Comparison of ENCODE assay signal across 18 cellular contexts in the genomic region with DNA sequence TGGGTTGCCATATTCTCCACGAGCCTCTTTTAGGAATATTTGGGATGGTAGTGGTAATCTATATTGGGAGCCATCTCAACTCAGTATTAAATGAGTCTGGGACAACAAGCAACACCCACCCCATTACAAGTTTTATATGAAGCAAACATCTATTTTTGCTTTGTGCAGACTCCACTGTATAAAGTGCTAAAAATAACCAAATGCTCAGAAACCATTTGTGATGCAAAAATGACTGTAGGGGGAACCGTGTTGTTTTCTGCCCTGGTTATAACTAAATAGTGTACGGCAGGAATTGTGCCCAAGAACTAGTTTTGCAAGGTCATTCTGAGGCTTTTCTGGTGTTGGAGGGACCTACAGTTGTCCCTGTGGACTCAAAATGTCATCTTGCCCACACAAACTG.
DNase-seq lines count a peak whose midpoint lies in the region; ATAC-seq and TF ChIP-seq lines count a peak whose summit lies in the region.
"Had no signal": no experiment of that assay in that cellular context is flagged by ENCODE, and none has a peak within 500 bp of the region (broad histone marks: within the 10 kb centered on the region; RNA-seq: fewer than 3 reads in every experiment).

No MANE protein-coding gene starts in this region.

- H3K4me1 ChIP-seq in CD8-positive, alpha-beta T cell (ENCODE audit: insufficient read depth, low read length), result peaks cover 6% of the 10 kb centered on the region
- peaks cover 24% of the 10 kb centered on the region for H3K4me1 ChIP-seq in hepatocyte (ENCODE audit: insufficient read depth)
- H3K4me1 ChIP-seq in left lung, result peaks cover 15 to 37% of the 10 kb centered on the region in 2 donors
- H3K4me1 ChIP-seq: body of pancreas had no signal

- no peaks in the 10 kb centered on the region for H3K9me3 Mint-ChIP-seq in CD8-positive, alpha-beta T cell
- no peaks in the 10 kb centered on the region for H3K9me3 Mint-ChIP-seq in activated naive CD8-positive, alpha-beta T cell treated with anti-CD3 and anti-CD28 coated beads, Interleukin-2, amount 50 U/mL, for 24 hours
- no peaks in the 10 kb centered on the region for H3K9me3 Mint-ChIP-seq in stimulated activated memory B cell treated with anti-CD40 and anti-IgM and Interleukin-4, amounts not matched to agents 10 μg/mL and 1 μg/mL and 100 μg/mL, for 72 hours
- H3K9me3 Mint-ChIP-seq: dendritic cell treated with granulocyte-macrophage colony-stimulating factor and Interleukin-4, amounts not matched to agents 40 ng/mL and 50 ng/mL, for 4 days had no signal

- no peak overlapping the region for H3K4me3 ChIP-seq in CD8-positive, alpha-beta T cell (ENCODE audit: low read depth, low read length)
- no peak overlapping the region for H3K4me3 ChIP-seq in hepatocyte
- H3K4me3 ChIP-seq in left lung, result no peak overlapping the region
- H3K4me3 ChIP-seq: body of pancreas, psoas muscle had no signal

- H3K36me3 ChIP-seq in CD8-positive, alpha-beta T cell (ENCODE audit: insufficient read depth, low read length), result no peaks in the 10 kb centered on the region
- H3K36me3 ChIP-seq in hepatocyte (replicated peaks; ENCODE audit: insufficient read depth, low read depth) (no peaks in the 10 kb centered on the region), left lung (no peaks in the 10 kb centered on the region)

- whole genome bisulfite sequencing in hepatocyte (ENCODE audit: low lambda C conversion rate, missing lambda C conversion rate), result 76% methylated on average over 3 of the region's 3 CpGs

- no peaks in the 10 kb centered on the region for H3K27me3 Mint-ChIP-seq in CD8-positive, alpha-beta T cell (ENCODE audit: low read depth)
- no peaks in the 10 kb centered on the region for H3K27me3 Mint-ChIP-seq in activated naive CD8-positive, alpha-beta T cell treated with anti-CD3 and anti-CD28 coated beads, Interleukin-2, amount 50 U/mL, for 24 hours
- no peaks in the 10 kb centered on the region for H3K27me3 Mint-ChIP-seq in stimulated activated memory B cell treated with anti-CD40 and anti-IgM and Interleukin-4, amounts not matched to agents 10 μg/mL and 1 μg/mL and 100 μg/mL, for 72 hours
- H3K27me3 Mint-ChIP-seq: dendritic cell treated with granulocyte-macrophage colony-stimulating factor and Interleukin-4, amounts not matched to agents 40 ng/mL and 50 ng/mL, for 4 days had no signal

- H3K27ac ChIP-seq in CD8-positive, alpha-beta T cell (ENCODE audit: low read depth, low read length), result no peak overlapping the region
- H3K27ac ChIP-seq in hepatocyte (peak overlapping the region; percentile 81), left lung (no peak overlapping the region)
- H3K27ac ChIP-seq: body of pancreas, psoas muscle had no signal

- DNase-seq in CD8-positive, alpha-beta T cell, result no peak
- no peak for DNase-seq in activated naive CD8-positive, alpha-beta T cell treated with anti-CD3 and anti-CD28 coated beads, Interleukin-2, amount 50 U/mL, for 24 hours
- no peak for DNase-seq in hepatocyte (ENCODE audit: low spot score)
- DNase-seq in NCI-H1417 (lab: John Stamatoyannopoulos, UW), result no peak
- DNase-seq in activated CD8-positive, alpha-beta memory T cell treated with anti-CD3 and anti-CD28 coated beads for 24 hours, result no peak
- DNase-seq in left colon, result no peak
- no peak for DNase-seq in left lung
- DNase-seq: activated CD4-positive, alpha-beta T cell treated with anti-CD3 and anti-CD28 coated beads for 4 hours; activated CD8-positive, alpha-beta memory T cell treated with anti-CD3 and anti-CD28 coated beads, Interleukin-2, amount 50 U/mL, for 48 hours; COR-L47; NCI-H1436 treated with DMSO at 0.1 percent for 48 hours; NCI-H2227 treated with DMSO at 0.1 percent for 48 hours; psoas muscle; stimulated activated naive CD8-positive, alpha-beta T cell treated with anti-CD3 and anti-CD28 coated beads, Interleukin-15, Interleukin-2, amounts not matched to agents 100 U/mL and 50 U/mL, for 24 hours had no signal

- CTCF ChIA-PET in CD8-positive, alpha-beta T cell (lab: Charles Lee), result no interaction called here

- intact Hi-C loops in CD8-positive, alpha-beta T cell (cut with DNase I, micrococcal nuclease), result loop anchor here (5.0 kb wide), 2 partner anchors 89 to 229 kb away; partner anchors contain the start of gene ITPR1 (in 1 of the 2)
- intact Hi-C loops in left colon (cut with DNase I, micrococcal nuclease) (no loop called here), left lung (cut with DNase I) (no loop called here)

- H3K4me3 Mint-ChIP-seq in CD8-positive, alpha-beta T cell, result no peak overlapping the region
- no peak overlapping the region for H3K4me3 Mint-ChIP-seq in activated naive CD8-positive, alpha-beta T cell treated with anti-CD3 and anti-CD28 coated beads, Interleukin-2, amount 50 U/mL, for 24 hours
- H3K4me3 Mint-ChIP-seq in stimulated activated memory B cell treated with anti-CD40 and anti-IgM and Interleukin-4, amounts not matched to agents 10 μg/mL and 1 μg/mL and 100 μg/mL, for 72 hours, result no peak overlapping the region
- H3K4me3 Mint-ChIP-seq: dendritic cell treated with granulocyte-macrophage colony-stimulating factor and Interleukin-4, amounts not matched to agents 40 ng/mL and 50 ng/mL, for 4 days had no signal

- no peaks in the 10 kb centered on the region for H3K36me3 Mint-ChIP-seq in CD8-positive, alpha-beta T cell
- H3K36me3 Mint-ChIP-seq in activated naive CD8-positive, alpha-beta T cell treated with anti-CD3 and anti-CD28 coated beads, Interleukin-2, amount 50 U/mL, for 24 hours (ENCODE audit: low read depth), result no peaks in the 10 kb centered on the region
- peaks cover under 1% of the 10 kb centered on the region for H3K36me3 Mint-ChIP-seq in stimulated activated memory B cell treated with anti-CD40 and anti-IgM and Interleukin-4, amounts not matched to agents 10 μg/mL and 1 μg/mL and 100 μg/mL, for 72 hours

- H3K4me1 Mint-ChIP-seq in CD8-positive, alpha-beta T cell (ENCODE audit: low read depth), result peaks cover 53% of the 10 kb centered on the region
- H3K4me1 Mint-ChIP-seq in activated naive CD8-positive, alpha-beta T cell treated with anti-CD3 and anti-CD28 coated beads, Interleukin-2, amount 50 U/mL, for 24 hours, result peaks cover 52% of the 10 kb centered on the region
- peaks cover 69% of the 10 kb centered on the region for H3K4me1 Mint-ChIP-seq in stimulated activated memory B cell treated with anti-CD40 and anti-IgM and Interleukin-4, amounts not matched to agents 10 μg/mL and 1 μg/mL and 100 μg/mL, for 72 hours

- no peak for TF ChIP-seq CTCF in CD8-positive, alpha-beta T cell (IDR thresholded peaks at IDR 0.05)
- no peak for TF ChIP-seq CTCF in hepatocyte (IDR thresholded peaks at IDR 0.05; ENCODE audit: poor library complexity)
- TF ChIP-seq CTCF in left lung (IDR thresholded peaks at IDR 0.05), result no peak

- H3K4me2 ChIP-seq in hepatocyte, result no peak overlapping the region

- H3K27ac Mint-ChIP-seq in CD8-positive, alpha-beta T cell, result peak overlapping the region; percentile 47
- H3K27ac Mint-ChIP-seq in activated naive CD8-positive, alpha-beta T cell treated with anti-CD3 and anti-CD28 coated beads, Interleukin-2, amount 50 U/mL, for 24 hours, result peak overlapping the region; percentile 4
- peak overlapping the region; percentile 36 for H3K27ac Mint-ChIP-seq in stimulated activated memory B cell treated with anti-CD40 and anti-IgM and Interleukin-4, amounts not matched to agents 10 μg/mL and 1 μg/mL and 100 μg/mL, for 72 hours
- H3K27ac Mint-ChIP-seq: dendritic cell treated with granulocyte-macrophage colony-stimulating factor and Interleukin-4, amounts not matched to agents 40 ng/mL and 50 ng/mL, for 4 days had no signal

- H3K9me3 ChIP-seq in CD8-positive, alpha-beta T cell (ENCODE audit: low read length), result no peaks in the 10 kb centered on the region
- H3K9me3 ChIP-seq in hepatocyte (ENCODE audit: low read depth) (no peaks in the 10 kb centered on the region), left lung (no peaks in the 10 kb centered on the region)
- H3K9me3 ChIP-seq: body of pancreas, psoas muscle had no signal

- no peaks in the 10 kb centered on the region for H4K20me1 ChIP-seq in hepatocyte (ENCODE audit: insufficient read depth, poor library complexity, severe bottlenecking)

- no peaks in the 10 kb centered on the region for H3K27me3 ChIP-seq in CD8-positive, alpha-beta T cell (ENCODE audit: insufficient read depth, low read length)
- H3K27me3 ChIP-seq in hepatocyte, result no peaks in the 10 kb centered on the region
- no peaks in the 10 kb centered on the region for H3K27me3 ChIP-seq in left lung
- H3K27me3 ChIP-seq: body of pancreas had no signal

- POLR2A ChIA-PET in CD8-positive, alpha-beta T cell (lab: Charles Lee), result no interaction called here

- peaks cover 12% of the 10 kb centered on the region for H3K79me2 ChIP-seq in hepatocyte

- no peak for ATAC-seq in CD8-positive, alpha-beta T cell
- ATAC-seq in activated naive CD8-positive, alpha-beta T cell treated with anti-CD3 and anti-CD28 coated beads, Interleukin-2, amount 50 U/mL, for 24 hours, result no peak
- ATAC-seq in stimulated activated memory B cell treated with anti-CD40 and anti-IgM and Interleukin-4, amounts not matched to agents 10 μg/mL and 1 μg/mL and 100 μg/mL, for 72 hours, result peak; percentile 37
- ATAC-seq in left colon, result no peak
- ATAC-seq in left lung, result no peak
- ATAC-seq: left lobe of liver; psoas muscle; stimulated activated naive CD8-positive, alpha-beta T cell treated with anti-CD3 and anti-CD28 coated beads, Interleukin-15, Interleukin-2, amounts not matched to agents 100 U/mL and 50 U/mL, for 24 hours had no signal

- H2AFZ ChIP-seq in hepatocyte, result no peak overlapping the region

- no peaks in the 10 kb centered on the region for H3K9me2 ChIP-seq in hepatocyte (replicated peaks; ENCODE audit: insufficient read depth)

Comparison
In these comparisons a context has a peak if more than half of its experiments do, and no peak if none do; other contexts are left out.
1. intact Hi-C loops: an anchor here in CD8-positive, alpha-beta T cell (5.0 kb wide); none called in left colon and left lung.